In the genomic region with DNA sequence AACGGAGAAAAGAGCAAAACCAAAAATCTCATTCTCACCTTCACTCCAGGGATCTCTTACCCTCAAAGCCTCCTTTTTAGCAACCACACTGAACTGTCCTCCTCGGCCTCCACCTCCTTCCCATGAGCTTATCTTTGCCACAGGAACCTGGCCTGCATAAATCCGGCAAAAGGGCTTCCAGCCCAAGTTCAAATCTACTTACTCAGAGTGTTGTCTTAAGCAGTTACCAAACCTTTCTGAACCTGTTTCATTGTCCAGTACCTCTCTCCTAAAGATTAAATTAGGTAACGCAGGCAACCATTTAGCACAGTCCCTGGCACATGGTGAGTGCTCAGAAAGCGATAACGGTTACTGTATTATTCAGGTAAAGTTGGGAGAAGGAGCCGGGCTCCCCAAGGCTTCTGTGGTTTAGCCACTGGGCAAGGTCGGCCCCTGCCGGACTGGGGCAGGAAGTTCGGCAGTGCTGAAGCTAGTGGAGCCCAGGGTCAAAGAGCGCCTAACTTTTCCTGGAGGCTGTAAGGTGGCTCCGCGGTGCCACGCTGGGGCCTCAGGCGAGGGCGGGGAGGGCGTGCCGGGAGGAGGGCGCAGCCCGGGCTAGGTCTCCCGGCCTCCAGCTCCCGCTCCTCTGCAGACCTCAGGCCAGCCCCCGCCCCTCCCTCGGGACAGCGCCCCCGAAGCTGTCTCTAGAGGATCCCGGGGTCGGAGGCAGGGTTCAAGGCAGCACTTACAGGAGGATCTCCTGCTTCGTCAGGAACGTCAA, we compare ENCODE assay signal across 1 cellular context.
TF ChIP-seq lines count a peak whose summit lies in the region.

No MANE protein-coding gene starts in this region.

TF ChIP-seq in K562, 482 proteins besides CTCF, POLR2A, EP300 and RAD21 (continued from another document and continues in another):
- no peak for TF ChIP-seq NR2C2 (CRISPR knock-in tag; IDR thresholded peaks at IDR 0.05)
- no peak; the same call in 1 of the 2 replicates for TF ChIP-seq NR2C2 (tag; IDR thresholded peaks at IDR 0.05)
- no peak for TF ChIP-seq KLF13 (tag; IDR thresholded peaks at IDR 0.05; ENCODE audit: borderline replicate concordance, low read depth)
- no peak for TF ChIP-seq DACH1 (IDR thresholded peaks at IDR 0.05; ENCODE audit: partially characterized antibody)
- TF ChIP-seq ZKSCAN1 (IDR thresholded peaks at IDR 0.05; ENCODE audit: low read depth, low read length): peak; percentile 60; the same call in 1 of the 2 replicates
- TF ChIP-seq KLF10 (CRISPR knock-in tag; IDR thresholded peaks at IDR 0.05): no peak
- TF ChIP-seq XRCC5 (IDR thresholded peaks at IDR 0.05; ENCODE audit: low read depth, low read length): no peak
- TF ChIP-seq ZNF143 (CRISPR knock-in tag; IDR thresholded peaks at IDR 0.05): no peak
- TF ChIP-seq, protein P1, sequence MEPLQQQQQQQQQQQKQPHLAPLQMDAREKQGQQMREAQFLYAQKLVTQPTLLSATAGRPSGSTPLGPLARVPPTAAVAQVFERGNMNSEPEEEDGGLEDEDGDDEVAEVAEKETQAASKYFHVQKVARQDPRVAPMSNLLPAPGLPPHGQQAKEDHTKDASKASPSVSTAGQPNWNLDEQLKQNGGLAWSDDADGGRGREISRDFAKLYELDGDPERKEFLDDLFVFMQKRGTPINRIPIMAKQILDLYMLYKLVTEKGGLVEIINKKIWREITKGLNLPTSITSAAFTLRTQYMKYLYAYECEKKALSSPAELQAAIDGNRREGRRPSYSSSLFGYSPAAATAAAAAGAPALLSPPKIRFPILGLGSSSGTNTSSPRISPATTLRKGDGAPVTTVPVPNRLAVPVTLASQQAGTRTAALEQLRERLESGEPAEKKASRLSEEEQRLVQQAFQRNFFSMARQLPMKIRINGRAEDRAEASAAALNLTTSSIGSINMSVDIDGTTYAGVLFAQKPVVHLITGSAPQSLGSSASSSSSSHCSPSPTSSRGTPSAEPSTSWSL (CRISPR knock-in tag; IDR thresholded peaks at IDR 0.05; ENCODE audit: borderline replicate concordance): no peak
- TF ChIP-seq, protein P2, sequence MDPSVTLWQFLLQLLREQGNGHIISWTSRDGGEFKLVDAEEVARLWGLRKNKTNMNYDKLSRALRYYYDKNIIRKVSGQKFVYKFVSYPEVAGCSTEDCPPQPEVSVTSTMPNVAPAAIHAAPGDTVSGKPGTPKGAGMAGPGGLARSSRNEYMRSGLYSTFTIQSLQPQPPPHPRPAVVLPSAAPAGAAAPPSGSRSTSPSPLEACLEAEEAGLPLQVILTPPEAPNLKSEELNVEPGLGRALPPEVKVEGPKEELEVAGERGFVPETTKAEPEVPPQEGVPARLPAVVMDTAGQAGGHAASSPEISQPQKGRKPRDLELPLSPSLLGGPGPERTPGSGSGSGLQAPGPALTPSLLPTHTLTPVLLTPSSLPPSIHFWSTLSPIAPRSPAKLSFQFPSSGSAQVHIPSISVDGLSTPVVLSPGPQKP (CRISPR knock-in tag; IDR thresholded peaks at IDR 0.05): no peak
- no peak for TF ChIP-seq COPS2 (conservative IDR thresholded peaks at IDR 0.05)
- TF ChIP-seq NBN (IDR thresholded peaks at IDR 0.05; ENCODE audit: low read depth): no peak
- TF ChIP-seq, protein P3, sequence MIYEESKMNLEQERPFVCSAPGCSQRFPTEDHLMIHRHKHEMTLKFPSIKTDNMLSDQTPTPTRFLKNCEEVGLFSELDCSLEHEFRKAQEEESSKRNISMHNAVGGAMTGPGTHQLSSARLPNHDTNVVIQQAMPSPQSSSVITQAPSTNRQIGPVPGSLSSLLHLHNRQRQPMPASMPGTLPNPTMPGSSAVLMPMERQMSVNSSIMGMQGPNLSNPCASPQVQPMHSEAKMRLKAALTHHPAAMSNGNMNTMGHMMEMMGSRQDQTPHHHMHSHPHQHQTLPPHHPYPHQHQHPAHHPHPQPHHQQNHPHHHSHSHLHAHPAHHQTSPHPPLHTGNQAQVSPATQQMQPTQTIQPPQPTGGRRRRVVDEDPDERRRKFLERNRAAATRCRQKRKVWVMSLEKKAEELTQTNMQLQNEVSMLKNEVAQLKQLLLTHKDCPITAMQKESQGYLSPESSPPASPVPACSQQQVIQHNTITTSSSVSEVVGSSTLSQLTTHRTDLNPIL (CRISPR knock-in tag; IDR thresholded peaks at IDR 0.05): no peak
- TF ChIP-seq, protein P4, sequence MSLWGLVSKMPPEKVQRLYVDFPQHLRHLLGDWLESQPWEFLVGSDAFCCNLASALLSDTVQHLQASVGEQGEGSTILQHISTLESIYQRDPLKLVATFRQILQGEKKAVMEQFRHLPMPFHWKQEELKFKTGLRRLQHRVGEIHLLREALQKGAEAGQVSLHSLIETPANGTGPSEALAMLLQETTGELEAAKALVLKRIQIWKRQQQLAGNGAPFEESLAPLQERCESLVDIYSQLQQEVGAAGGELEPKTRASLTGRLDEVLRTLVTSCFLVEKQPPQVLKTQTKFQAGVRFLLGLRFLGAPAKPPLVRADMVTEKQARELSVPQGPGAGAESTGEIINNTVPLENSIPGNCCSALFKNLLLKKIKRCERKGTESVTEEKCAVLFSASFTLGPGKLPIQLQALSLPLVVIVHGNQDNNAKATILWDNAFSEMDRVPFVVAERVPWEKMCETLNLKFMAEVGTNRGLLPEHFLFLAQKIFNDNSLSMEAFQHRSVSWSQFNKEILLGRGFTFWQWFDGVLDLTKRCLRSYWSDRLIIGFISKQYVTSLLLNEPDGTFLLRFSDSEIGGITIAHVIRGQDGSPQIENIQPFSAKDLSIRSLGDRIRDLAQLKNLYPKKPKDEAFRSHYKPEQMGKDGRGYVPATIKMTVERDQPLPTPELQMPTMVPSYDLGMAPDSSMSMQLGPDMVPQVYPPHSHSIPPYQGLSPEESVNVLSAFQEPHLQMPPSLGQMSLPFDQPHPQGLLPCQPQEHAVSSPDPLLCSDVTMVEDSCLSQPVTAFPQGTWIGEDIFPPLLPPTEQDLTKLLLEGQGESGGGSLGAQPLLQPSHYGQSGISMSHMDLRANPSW (CRISPR knock-in tag; IDR thresholded peaks at IDR 0.05): no peak
- TF ChIP-seq NUFIP1 (IDR thresholded peaks at IDR 0.05; ENCODE audit: partially characterized antibody): no peak
- TF ChIP-seq GATA2 (CRISPR knock-in tag; IDR thresholded peaks at IDR 0.05): 0 out of 2 replicates have a peak, but pooled peaks have one; percentile 42
- TF ChIP-seq, protein P5, sequence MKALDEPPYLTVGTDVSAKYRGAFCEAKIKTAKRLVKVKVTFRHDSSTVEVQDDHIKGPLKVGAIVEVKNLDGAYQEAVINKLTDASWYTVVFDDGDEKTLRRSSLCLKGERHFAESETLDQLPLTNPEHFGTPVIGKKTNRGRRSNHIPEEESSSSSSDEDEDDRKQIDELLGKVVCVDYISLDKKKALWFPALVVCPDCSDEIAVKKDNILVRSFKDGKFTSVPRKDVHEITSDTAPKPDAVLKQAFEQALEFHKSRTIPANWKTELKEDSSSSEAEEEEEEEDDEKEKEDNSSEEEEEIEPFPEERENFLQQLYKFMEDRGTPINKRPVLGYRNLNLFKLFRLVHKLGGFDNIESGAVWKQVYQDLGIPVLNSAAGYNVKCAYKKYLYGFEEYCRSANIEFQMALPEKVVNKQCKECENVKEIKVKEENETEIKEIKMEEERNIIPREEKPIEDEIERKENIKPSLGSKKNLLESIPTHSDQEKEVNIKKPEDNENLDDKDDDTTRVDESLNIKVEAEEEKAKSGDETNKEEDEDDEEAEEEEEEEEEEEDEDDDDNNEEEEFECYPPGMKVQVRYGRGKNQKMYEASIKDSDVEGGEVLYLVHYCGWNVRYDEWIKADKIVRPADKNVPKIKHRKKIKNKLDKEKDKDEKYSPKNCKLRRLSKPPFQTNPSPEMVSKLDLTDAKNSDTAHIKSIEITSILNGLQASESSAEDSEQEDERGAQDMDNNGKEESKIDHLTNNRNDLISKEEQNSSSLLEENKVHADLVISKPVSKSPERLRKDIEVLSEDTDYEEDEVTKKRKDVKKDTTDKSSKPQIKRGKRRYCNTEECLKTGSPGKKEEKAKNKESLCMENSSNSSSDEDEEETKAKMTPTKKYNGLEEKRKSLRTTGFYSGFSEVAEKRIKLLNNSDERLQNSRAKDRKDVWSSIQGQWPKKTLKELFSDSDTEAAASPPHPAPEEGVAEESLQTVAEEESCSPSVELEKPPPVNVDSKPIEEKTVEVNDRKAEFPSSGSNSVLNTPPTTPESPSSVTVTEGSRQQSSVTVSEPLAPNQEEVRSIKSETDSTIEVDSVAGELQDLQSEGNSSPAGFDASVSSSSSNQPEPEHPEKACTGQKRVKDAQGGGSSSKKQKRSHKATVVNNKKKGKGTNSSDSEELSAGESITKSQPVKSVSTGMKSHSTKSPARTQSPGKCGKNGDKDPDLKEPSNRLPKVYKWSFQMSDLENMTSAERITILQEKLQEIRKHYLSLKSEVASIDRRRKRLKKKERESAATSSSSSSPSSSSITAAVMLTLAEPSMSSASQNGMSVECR (CRISPR knock-in tag; IDR thresholded peaks at IDR 0.05): peak; percentile 61; the same call in 1 of the 2 replicates
- TF ChIP-seq, protein P6, sequence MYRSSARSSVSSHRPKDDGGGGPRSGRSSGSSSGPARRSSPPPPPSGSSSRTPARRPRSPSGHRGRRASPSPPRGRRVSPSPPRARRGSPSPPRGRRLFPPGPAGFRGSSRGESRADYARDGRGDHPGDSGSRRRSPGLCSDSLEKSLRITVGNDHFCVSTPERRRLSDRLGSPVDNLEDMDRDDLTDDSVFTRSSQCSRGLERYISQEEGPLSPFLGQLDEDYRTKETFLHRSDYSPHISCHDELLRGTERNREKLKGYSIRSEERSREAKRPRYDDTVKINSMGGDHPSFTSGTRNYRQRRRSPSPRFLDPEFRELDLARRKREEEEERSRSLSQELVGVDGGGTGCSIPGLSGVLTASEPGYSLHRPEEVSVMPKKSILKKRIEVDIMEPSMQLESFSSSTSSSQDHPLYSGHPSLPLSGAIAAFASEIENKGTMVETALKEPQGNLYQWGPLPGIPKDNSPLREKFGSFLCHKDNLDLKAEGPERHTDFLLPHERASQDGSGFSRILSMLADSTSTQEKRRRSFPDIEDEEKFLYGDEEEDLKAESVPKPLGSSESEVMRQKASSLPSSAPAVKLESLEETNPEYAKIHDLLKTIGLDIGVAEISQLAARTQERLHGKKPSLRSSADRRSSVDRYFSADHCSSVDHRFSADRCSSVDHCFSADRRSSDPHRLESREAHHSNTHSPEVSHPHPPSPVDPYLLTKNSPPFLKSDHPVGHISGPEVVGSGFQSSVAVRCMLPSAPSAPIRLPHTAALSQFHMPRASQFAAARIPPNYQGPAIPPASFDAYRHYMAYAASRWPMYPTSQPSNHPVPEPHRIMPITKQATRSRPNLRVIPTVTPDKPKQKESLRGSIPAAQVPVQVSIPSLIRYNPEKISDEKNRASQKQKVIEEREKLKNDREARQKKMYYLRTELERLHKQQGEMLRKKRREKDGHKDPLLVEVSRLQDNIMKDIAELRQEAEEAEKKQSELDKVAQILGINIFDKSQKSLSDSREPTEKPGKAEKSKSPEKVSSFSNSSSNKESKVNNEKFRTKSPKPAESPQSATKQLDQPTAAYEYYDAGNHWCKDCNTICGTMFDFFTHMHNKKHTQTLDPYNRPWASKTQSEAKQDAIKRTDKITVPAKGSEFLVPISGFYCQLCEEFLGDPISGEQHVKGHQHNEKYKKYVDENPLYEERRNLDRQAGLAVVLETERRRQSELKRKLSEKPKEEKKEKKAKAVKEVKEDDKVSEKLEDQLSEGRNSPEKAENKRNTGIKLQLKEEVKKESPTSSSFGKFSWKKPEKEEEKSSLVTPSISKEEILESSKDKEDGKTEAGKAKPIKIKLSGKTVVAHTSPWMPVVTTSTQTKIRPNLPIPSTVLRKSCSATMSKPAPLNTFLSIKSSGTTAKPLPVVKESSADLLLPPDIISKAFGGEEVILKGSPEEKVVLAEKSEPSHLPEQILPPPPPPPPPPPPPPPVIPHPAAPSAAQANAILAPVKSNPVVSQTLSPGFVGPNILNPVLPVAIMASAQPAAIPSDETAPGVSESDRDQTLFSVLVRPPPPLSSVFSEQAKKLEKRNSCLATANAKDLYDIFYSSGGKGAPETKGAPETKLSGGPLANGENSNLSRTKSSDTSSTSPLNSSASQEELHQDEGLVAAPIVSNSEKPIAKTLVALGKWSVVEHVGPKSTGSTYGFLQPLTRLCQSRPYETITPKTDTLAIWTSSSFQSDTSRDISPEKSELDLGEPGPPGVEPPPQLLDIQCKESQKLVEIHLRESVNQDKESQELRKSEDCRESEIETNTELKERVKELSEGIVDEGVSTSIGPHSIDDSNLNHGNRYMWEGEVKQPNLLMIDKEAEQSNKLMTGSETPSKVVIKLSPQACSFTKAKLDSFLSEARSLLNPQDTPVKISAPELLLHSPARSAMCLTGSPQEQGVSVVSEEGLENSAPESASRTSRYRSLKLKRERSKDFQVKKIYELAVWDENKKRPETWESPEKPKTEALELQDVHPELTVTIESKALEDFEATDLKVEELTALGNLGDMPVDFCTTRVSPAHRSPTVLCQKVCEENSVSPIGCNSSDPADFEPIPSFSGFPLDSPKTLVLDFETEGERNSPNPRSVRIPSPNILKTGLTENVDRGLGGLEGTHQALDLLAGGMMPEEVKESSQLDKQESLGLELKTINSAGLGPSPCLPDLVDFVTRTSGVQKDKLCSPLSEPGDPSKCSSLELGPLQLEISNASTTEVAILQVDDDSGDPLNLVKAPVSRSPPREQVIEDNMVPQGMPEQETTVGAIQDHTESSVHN (IDR thresholded peaks at IDR 0.05; ENCODE audit: borderline replicate concordance in 1 of 2, low read depth in 1 of 2): no peak
- TF ChIP-seq NONO (IDR thresholded peaks at IDR 0.05; ENCODE audit: low read depth in 2 of 2, low read length in 1 of 2): 0 out of 4 replicates have a peak, but pooled peaks of 1 of the 2 experiments have one; percentile 2
